ENCODE assay signal across 8 cellular contexts in the genomic region with DNA sequence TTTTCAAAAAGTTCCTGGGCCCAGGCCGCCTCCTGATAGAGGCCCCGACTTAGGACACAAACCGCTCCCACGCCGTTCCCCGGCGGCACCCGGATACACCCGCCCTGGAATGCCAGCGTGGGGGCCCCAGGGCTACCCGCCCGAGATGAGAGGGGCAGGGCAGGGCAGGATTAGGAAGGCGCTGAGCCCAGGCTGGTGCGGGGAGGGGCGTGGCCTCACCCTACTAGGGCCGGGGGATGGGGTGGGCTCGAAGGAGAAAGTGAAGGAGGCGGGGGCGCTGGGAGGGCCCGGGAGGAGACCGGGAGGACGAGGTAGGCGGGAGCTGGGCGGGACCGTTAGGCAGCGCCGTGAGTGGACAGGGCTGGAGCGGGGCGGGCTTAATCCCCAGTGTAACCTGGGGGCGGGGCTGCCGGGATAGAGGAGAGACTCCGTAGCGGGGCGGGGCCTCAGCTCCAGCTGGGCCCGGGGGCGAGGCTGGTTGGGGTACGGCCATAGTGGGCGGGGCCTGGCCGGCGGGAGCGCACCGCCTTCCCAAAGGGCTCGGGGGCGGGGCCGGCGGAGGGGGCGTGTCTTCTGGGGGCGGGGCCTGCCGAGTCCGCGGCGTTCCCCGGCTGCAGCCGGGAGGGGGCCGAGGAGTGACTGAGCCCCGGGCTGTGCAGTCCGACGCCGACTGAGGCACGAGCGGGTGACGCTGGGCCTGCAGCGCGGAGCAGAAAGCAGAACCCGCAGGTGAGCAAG. TPM values are rescaled to one million over a fixed set of nuclear protein-coding genes. Genes with fewer than 3 reads are reported as not detected.
DNase-seq lines count a peak whose midpoint lies in the region; ATAC-seq and TF ChIP-seq lines count a peak whose summit lies in the region.

A gene with protein sequence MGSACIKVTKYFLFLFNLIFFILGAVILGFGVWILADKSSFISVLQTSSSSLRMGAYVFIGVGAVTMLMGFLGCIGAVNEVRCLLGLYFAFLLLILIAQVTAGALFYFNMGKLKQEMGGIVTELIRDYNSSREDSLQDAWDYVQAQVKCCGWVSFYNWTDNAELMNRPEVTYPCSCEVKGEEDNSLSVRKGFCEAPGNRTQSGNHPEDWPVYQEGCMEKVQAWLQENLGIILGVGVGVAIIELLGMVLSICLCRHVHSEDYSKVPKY (plus strand): TSS at position 656 of the 738 bp plus-strand sequence. CDS start 29,000 bp downstream, outside the sequence.

- DNase-seq in NCI-H1417 treated with DMSO at 0.1 percent for 48 hours (lab: John Stamatoyannopoulos, UW) (peak; percentile 81), T follicular helper cell (ENCODE audit: low read depth) (peak; percentile 93), adipocyte (ENCODE audit: low read depth) (peak; percentile 100), cardiac septum (ENCODE audit: low spot score) (peak; percentile 100), pons (ENCODE audit: low spot score) (peak; percentile 99), type B pancreatic cell (ENCODE audit: extremely low spot score, unreplicated experiment) (peak; percentile 100)

- H3K36me3 Mint-ChIP-seq in type B pancreatic cell = peaks cover 2% of the 10 kb centered on the region

- H3K4me1 ChIP-seq in adipocyte (ENCODE audit: control insufficient read depth, insufficient read depth, low read length) = peaks cover 50% of the 10 kb centered on the region

- ATAC-seq in HG02798 (IDR thresholded peaks at IDR 0.05; ENCODE audit: poor library complexity, unreplicated experiment) = peak; percentile 82

- H3K9ac ChIP-seq in adipocyte (ENCODE audit: low read length) = peak within 1 kb of the TSS; percentile 91

- H3K4me1 Mint-ChIP-seq in type B pancreatic cell (ENCODE audit: unreplicated experiment) = peaks cover 31% of the 10 kb centered on the region

- no peaks in the 10 kb centered on the region for H3K27me3 ChIP-seq in adipocyte (replicated peaks; ENCODE audit: control insufficient read depth, insufficient read depth, low read length)

- H3K27ac Mint-ChIP-seq in type B pancreatic cell = peak within 1 kb of the TSS; percentile 95

- H3K4me3 ChIP-seq in GM12875 (ENCODE audit: low read depth, low read length) (peak within 1 kb of the TSS; percentile 96), adipocyte (ENCODE audit: low read length) (peak within 1 kb of the TSS; percentile 84)

- intact Hi-C loops in cardiac septum (cut with DNase I) = loop anchor here (10.0 kb wide), 2 partner anchors 160 to 540 kb away; partner anchors contain the start of gene TSPAN18

- TF ChIP-seq CTCF in GM12875 (IDR thresholded peaks at IDR 0.05; ENCODE audit: borderline replicate concordance, insufficient read depth, low read depth, low read length) (peak; percentile 42; the same call in 1 of the 2 replicates), type B pancreatic cell (conservative IDR thresholded peaks at IDR 0.05) (peak; percentile 62)

- H3K27me3 Mint-ChIP-seq in type B pancreatic cell = peaks cover 6% of the 10 kb centered on the region

- no peaks in the 10 kb centered on the region for H3K9me3 Mint-ChIP-seq in type B pancreatic cell

- H3K36me3 ChIP-seq in adipocyte (ENCODE audit: control insufficient read depth, insufficient read depth, low read length, severe bottlenecking) = no peaks in the 10 kb centered on the region

- no peaks in the 10 kb centered on the region for H3K9me3 ChIP-seq in adipocyte (ENCODE audit: control insufficient read depth, low read length)

- peak within 1 kb of the TSS; percentile 82 for H3K4me3 Mint-ChIP-seq in type B pancreatic cell

RNA-seq across cellular contexts. Expression of the gene that starts here (rescaled TPM):
- total RNA-seq in cardiac septum (27.9 TPM), type B pancreatic cell (ENCODE audit: low replicate concordance) (80.3 and 82.1 TPM in 2 replicates)

Comparison
In these comparisons a context has a peak if more than half of its experiments do, and no peak if none do; other contexts are left out.
1. Peak in every context shown above with its lines: DNase-seq, ATAC-seq and H3K4me3 ChIP-seq.